Comparison of ENCODE assay signal across 8 cellular contexts in the genomic region with DNA sequence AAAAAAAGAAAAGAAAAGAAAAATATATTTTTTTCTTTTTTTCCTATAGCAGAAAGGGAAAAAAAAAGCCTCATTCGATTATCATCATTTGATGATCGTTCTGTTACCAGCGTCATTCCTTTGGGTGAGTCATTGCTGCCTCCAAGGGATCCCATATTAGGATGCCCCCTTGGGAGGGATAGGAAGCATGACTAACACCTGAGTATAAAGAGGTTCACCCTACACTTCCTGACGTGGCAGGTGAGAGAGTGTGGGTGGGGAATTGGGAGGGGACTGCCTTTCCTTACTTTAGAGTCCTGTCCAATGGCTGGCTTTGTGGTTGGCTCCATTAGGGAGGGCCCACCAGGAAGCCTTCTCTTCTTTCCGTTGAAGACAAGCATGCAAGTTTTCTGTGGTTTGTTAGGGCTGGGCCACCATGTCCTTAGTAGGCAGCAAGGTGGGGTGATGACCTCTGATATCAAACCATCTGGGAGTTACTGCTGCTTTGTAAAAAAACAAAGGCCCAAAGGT. TPM values are rescaled to one million over a fixed set of nuclear protein-coding genes. Genes with fewer than 3 reads are reported as not detected.
DNase-seq lines count a peak whose midpoint lies in the region; ATAC-seq lines count a peak whose summit lies in the region.

No MANE protein-coding gene starts in this region.

- no peak overlapping the region for H3K9ac ChIP-seq in adipocyte (ENCODE audit: low read length)

- H3K27me3 ChIP-seq in MG63 (no peaks in the 10 kb centered on the region), adipocyte (replicated peaks; ENCODE audit: control insufficient read depth, insufficient read depth, low read length) (no peaks in the 10 kb centered on the region)

- ATAC-seq in naive thymus-derived CD8-positive, alpha-beta T cell, result no peak
- ATAC-seq in HG03460 (IDR thresholded peaks at IDR 0.05; ENCODE audit: unreplicated experiment), result no peak

- no peaks in the 10 kb centered on the region for H3K27me3 Mint-ChIP-seq in naive thymus-derived CD8-positive, alpha-beta T cell

- peak overlapping the region in 7 of 10 donors; percentile 28 to 83 (median 71) for H3K27ac Mint-ChIP-seq in naive thymus-derived CD8-positive, alpha-beta T cell

- peaks cover 11 to 42% (median 20%) of the 10 kb centered on the region in 4 donors for H3K4me1 Mint-ChIP-seq in naive thymus-derived CD8-positive, alpha-beta T cell

- DNase-seq in COLO668 (lab: John Stamatoyannopoulos, UW; ENCODE audit: unreplicated experiment) (peak; percentile 31), MG63 (peak; percentile 17), adipocyte (ENCODE audit: low read depth) (peak; percentile 48), superior temporal gyrus (ENCODE audit: extremely low spot score) (no peak), pons (ENCODE audit: low spot score) (no peak), MV-4-11 (lab: John Stamatoyannopoulos, UW) (no peak)
- no peak for DNase-seq in naive thymus-derived CD8-positive, alpha-beta T cell

- H3K9me3 ChIP-seq in MG63 (no peaks in the 10 kb centered on the region), adipocyte (ENCODE audit: control insufficient read depth, low read length) (no peaks in the 10 kb centered on the region)

- POLR2A ChIA-PET in naive thymus-derived CD8-positive, alpha-beta T cell (lab: Charles Lee), result no interaction called here

- H3K36me3 ChIP-seq in MG63, result no peaks in the 10 kb centered on the region
- H3K36me3 ChIP-seq in adipocyte (ENCODE audit: control insufficient read depth, insufficient read depth, low read length, severe bottlenecking), result no peaks in the 10 kb centered on the region

- H3K4me3 Mint-ChIP-seq in naive thymus-derived CD8-positive, alpha-beta T cell, result peak overlapping the region in 2 of 10 donors; percentile 12 to 44

- H3K36me3 Mint-ChIP-seq in naive thymus-derived CD8-positive, alpha-beta T cell, result peaks cover 3 to 4% (median 3%) of the 10 kb centered on the region in 3 donors

- peaks cover 19% of the 10 kb centered on the region for H3K4me1 ChIP-seq in adipocyte (ENCODE audit: control insufficient read depth, insufficient read depth, low read length)

- H3K4me3 ChIP-seq in MG63 (no peak overlapping the region), adipocyte (ENCODE audit: low read length) (no peak overlapping the region)

- peaks cover 0 to 3% (median 0%) of the 10 kb centered on the region in 9 donors for H3K9me3 Mint-ChIP-seq in naive thymus-derived CD8-positive, alpha-beta T cell

RNA-seq across cellular contexts. Expression of a gene that starts 56.1 kb away (rescaled TPM):
- total RNA-seq in MG63 (2014; rRNA removed; shearing (Covaris generic); ENCODE audit: low replicate concordance), result 19.8 and 22.1 TPM in 2 replicates
- total RNA-seq in naive thymus-derived CD8-positive, alpha-beta T cell, result 10 to 100 TPM; 46.9 to 51.2 TPM
- 10 to 100 TPM; 10.0 to 15.2 (median 10.4) TPM for polyA plus RNA-seq in naive thymus-derived CD8-positive, alpha-beta T cell

Comparison
In these comparisons a context has a peak if more than half of its experiments do, and no peak if none do; other contexts are left out.
1. DNase-seq: peak in COLO668 (single experiment), MG63 (single experiment) and adipocyte (single experiment); none in naive thymus-derived CD8-positive, alpha-beta T cell (0 of 10), superior temporal gyrus (single experiment), pons (single experiment) and MV-4-11 (single experiment).